33 cellular contexts compared by ENCODE assay signal in genomic region chr2:80545420-80546192, GRCh38.
"Had no signal": no experiment of that assay in that cellular context is flagged by ENCODE, and none has a peak within 500 bp of the region (broad histone marks: within the 10 kb centered on the region; RNA-seq: fewer than 3 reads in every experiment).

No MANE protein-coding gene starts in this region.

- ATAC-seq: activated naive CD8-positive, alpha-beta T cell treated with anti-CD3 and anti-CD28 coated beads, Interleukin-2, amount 50 U/mL, for 24 hours; PC-3 had no signal

- DNase-seq: activated B cell treated with CpG ODN at 0.5 μM for 24 hours; activated CD4-positive, alpha-beta memory T cell treated with anti-CD3 and anti-CD28 coated beads for 36 hours; activated CD4-positive, alpha-beta T cell treated with anti-CD3 and anti-CD28 coated beads for 4 hours; activated CD4-positive, alpha-beta T cell treated with anti-CD3 and anti-CD28 coated beads, Interleukin-2, amount 50 U/mL, for 1 hour; activated CD4-positive, CD25-positive, alpha-beta regulatory T cell treated with anti-CD3 and anti-CD28 coated beads, Interleukin-2, amount 50 U/mL, for 72 hours; activated CD8-positive, alpha-beta memory T cell treated with anti-CD3 and anti-CD28 coated beads, Interleukin-2, amount 50 U/mL, for 48 hours; activated effector memory CD4-positive, alpha-beta T cell treated with Interleukin-2 at 50 U/mL for 16 hours; activated naive CD4-positive, alpha-beta T cell treated with anti-CD3 and anti-CD28 coated beads, Interleukin-2, amount 10 ng/mL, durations not matched to agents 7 days and 5 days; activated naive CD8-positive, alpha-beta T cell treated with anti-CD3 and anti-CD28 coated beads, Interleukin-2, amount 50 U/mL, for 24 hours; activated T-cell treated with anti-CD3 and anti-CD28 coated beads, Interleukin-2, amount 50 U/mL, for 48 hours; anterior cingulate cortex; NCI-H1048; NCI-H1105 treated with DMSO at 0.1 percent for 48 hours; NCI-H1436; NCI-H1694; NCI-H1930; NCI-H2081 treated with DMSO at 0.1 percent for 48 hours; NCI-H226; NCI-H446 treated with DMSO at 0.1 percent for 48 hours; NCI-H524; NCI-H69; NCI-H82; PC-3; Peyer's patch; RPMI8226; SW 1271; T-helper 1 cell; T-helper 2 cell; T-helper 9 cell had no signal

- H3K9me3 ChIP-seq: Peyer's patch had no signal

- H3K27ac Mint-ChIP-seq: activated B cell treated with CpG ODN at 0.5 μM for 24 hours; activated CD4-positive, alpha-beta memory T cell treated with anti-CD3 and anti-CD28 coated beads for 36 hours; activated naive CD4-positive, alpha-beta T cell treated with anti-CD3 and anti-CD28 coated beads, Interleukin-2, amount 10 ng/mL, durations not matched to agents 7 days and 5 days; activated naive CD8-positive, alpha-beta T cell; activated naive CD8-positive, alpha-beta T cell treated with anti-CD3 and anti-CD28 coated beads, Interleukin-2, amount 50 U/mL, for 24 hours; brain had no signal

- H3K4me3 ChIP-seq: Peyer's patch had no signal

- H3K27ac ChIP-seq: Peyer's patch, VCaP had no signal

- H3K36me3 ChIP-seq: Peyer's patch had no signal

- H3K4me3 Mint-ChIP-seq: activated B cell treated with CpG ODN at 0.5 μM for 24 hours; activated CD4-positive, alpha-beta memory T cell treated with anti-CD3 and anti-CD28 coated beads for 36 hours; activated naive CD4-positive, alpha-beta T cell treated with anti-CD3 and anti-CD28 coated beads, Interleukin-2, amount 10 ng/mL, durations not matched to agents 7 days and 5 days; activated naive CD8-positive, alpha-beta T cell; activated naive CD8-positive, alpha-beta T cell treated with anti-CD3 and anti-CD28 coated beads, Interleukin-2, amount 50 U/mL, for 24 hours; brain; central memory CD8-positive, alpha-beta T cell had no signal

- H3K27me3 ChIP-seq: Peyer's patch had no signal

- H3K9me3 Mint-ChIP-seq: brain had no signal

- H3K36me3 Mint-ChIP-seq: activated CD4-positive, alpha-beta memory T cell treated with anti-CD3 and anti-CD28 coated beads for 36 hours; activated naive CD4-positive, alpha-beta T cell treated with anti-CD3 and anti-CD28 coated beads, Interleukin-2, amount 10 ng/mL, durations not matched to agents 7 days and 5 days; activated naive CD8-positive, alpha-beta T cell; brain had no signal

- H3K4me1 Mint-ChIP-seq: activated B cell treated with CpG ODN at 0.5 μM for 24 hours; activated naive CD4-positive, alpha-beta T cell treated with anti-CD3 and anti-CD28 coated beads, Interleukin-2, amount 10 ng/mL, durations not matched to agents 7 days and 5 days; activated naive CD8-positive, alpha-beta T cell treated with anti-CD3 and anti-CD28 coated beads, Interleukin-2, amount 50 U/mL, for 24 hours; central memory CD8-positive, alpha-beta T cell had no signal

- H3K4me1 ChIP-seq: Peyer's patch had no signal

- H3K27me3 Mint-ChIP-seq: activated B cell treated with CpG ODN at 0.5 μM for 24 hours; activated CD4-positive, alpha-beta memory T cell treated with anti-CD3 and anti-CD28 coated beads for 36 hours; activated naive CD4-positive, alpha-beta T cell treated with anti-CD3 and anti-CD28 coated beads, Interleukin-2, amount 10 ng/mL, durations not matched to agents 7 days and 5 days; activated naive CD8-positive, alpha-beta T cell; activated naive CD8-positive, alpha-beta T cell treated with anti-CD3 and anti-CD28 coated beads, Interleukin-2, amount 50 U/mL, for 24 hours; brain; central memory CD8-positive, alpha-beta T cell had no signal
